In genomic region chrX:104696667-104697066, GRCh38 we compare ENCODE assay signal across 19 cellular contexts.
DNase-seq lines count a peak whose midpoint lies in the region; ATAC-seq, FAIRE-seq and TF ChIP-seq lines count a peak whose summit lies in the region.
"Had no signal": no experiment of that assay in that cellular context is flagged by ENCODE, and none has a peak within 500 bp of the region (broad histone marks: within the 10 kb centered on the region; RNA-seq: fewer than 3 reads in every experiment).

No MANE protein-coding gene starts in this region.

- BruUV-seq in HepG2 (replicated peaks; lab: Mats Ljungman, UMichigan): no TSS peak

- CTCF ChIA-PET in HepG2 (lab: Yijun Ruan, JAX; ENCODE audit: low intra/inter-chr PET ratio, low total read pairs): no interaction called here

- DNase-seq in right lobe of liver: no peak
- DNase-seq in HepG2 (ENCODE audit: low spot score): no peak
- peak; percentile 24 for DNase-seq in left kidney (ENCODE audit: low read depth, low spot score)
- DNase-seq in renal cortical epithelial cell (ENCODE audit: low read depth): peak; percentile 3
- no peak for DNase-seq in NCI-H1105 treated with DMSO at 0.1 percent for 48 hours (lab: John Stamatoyannopoulos, UW)
- DNase-seq: C1 segment of cervical spinal cord; CD4-positive, alpha-beta memory T cell; COR-L47; DMS153; DND-41; GOT3; HFFc6 had no signal

- H3K9me3 ChIP-seq in right lobe of liver: no peaks in the 10 kb centered on the region
- no peaks in the 10 kb centered on the region for H3K9me3 ChIP-seq in HepG2 (ENCODE audit: low read length)
- H3K9me3 ChIP-seq: HAP-1 had no signal

- no peak overlapping the region for H3K4me2 ChIP-seq in HepG2 (ENCODE audit: low read depth, low read length)

- H4K20me1 ChIP-seq in HepG2 (ENCODE audit: insufficient read depth, low read length): no peaks in the 10 kb centered on the region

- H3K79me2 ChIP-seq in HepG2 (ENCODE audit: insufficient read depth, low read length): no peaks in the 10 kb centered on the region

- no peak for TF ChIP-seq POLR2A in right lobe of liver (IDR thresholded peaks at IDR 0.05)
- no peak for TF ChIP-seq POLR2A in HepG2 (IDR thresholded peaks at IDR 0.05; ENCODE audit: insufficient read depth in 1 of 2, low read depth in 2 of 2, low read length in 2 of 2)

- in situ Hi-C loops in HepG2 (cut with HindIII; ENCODE audit: extremely low pct_ligation_motif_present, low pct_unique_long_range_greater_than_20kb): no loop called here

- TF ChIP-seq EP300 in HepG2 (IDR thresholded peaks at IDR 0.05; ENCODE audit: low read depth in 2 of 2, low read length in 2 of 2): no peak
- TF ChIP-seq EP300 in HepG2 (CRISPR knock-in tag; IDR thresholded peaks at IDR 0.05; ENCODE audit: borderline replicate concordance): no peak

- POLR2A ChIA-PET in HepG2 (lab: Yijun Ruan, JAX): no interaction called here

- H3K36me3 ChIP-seq in right lobe of liver (no peaks in the 10 kb centered on the region), HepG2 (replicated peaks in 1 of 2; ENCODE audit: control insufficient read depth in 1 of 2, insufficient read depth in 2 of 2, low read length in 2 of 2) (no peaks in the 10 kb centered on the region)
- H3K36me3 ChIP-seq: HAP-1 had no signal

- no peak overlapping the region for H3K4me3 ChIP-seq in right lobe of liver
- H3K4me3 ChIP-seq in HepG2 (replicated peaks in 1 of 3; ENCODE audit: insufficient read depth in 1 of 3, low read depth in 2 of 3, low read length in 3 of 3): no peak overlapping the region
- H3K4me3 ChIP-seq: HAP-1 had no signal

- FAIRE-seq in HepG2 (lab: Jason Lieb, UNC): no peak
- FAIRE-seq: A204.1, G401.6, GM12892, H54 had no signal

- H3K4me1 ChIP-seq in right lobe of liver: no peaks in the 10 kb centered on the region
- no peaks in the 10 kb centered on the region for H3K4me1 ChIP-seq in HepG2 (ENCODE audit: insufficient read depth, low read length)
- H3K4me1 ChIP-seq: HAP-1 had no signal

- no peak for TF ChIP-seq CTCF in right lobe of liver (IDR thresholded peaks at IDR 0.05)
- no peak for TF ChIP-seq CTCF in HepG2 (CRISPR knock-in tag; IDR thresholded peaks at IDR 0.05)

- H3K27ac ChIP-seq in right lobe of liver (no peak overlapping the region), HepG2 (ENCODE audit: extremely low read length, insufficient read depth, low read length) (no peak overlapping the region)
- H3K27ac ChIP-seq: 22Rv1 had no signal

- H3K27me3 ChIP-seq in right lobe of liver: no peaks in the 10 kb centered on the region
- no peaks in the 10 kb centered on the region for H3K27me3 ChIP-seq in HepG2 (ENCODE audit: control insufficient read depth in 1 of 2, insufficient read depth in 2 of 2, low read length in 2 of 2)

- intact Hi-C loops in right lobe of liver (cut with DNase I): no loop called here
- intact Hi-C loops in HepG2 (cut with micrococcal nuclease; ENCODE audit: unreplicated experiment): no loop called here

- H3K9ac ChIP-seq in HepG2 (ENCODE audit: insufficient read depth, low read depth, low read length): no peak overlapping the region

- TF ChIP-seq RAD21 in HepG2 (CRISPR knock-in tag; IDR thresholded peaks at IDR 0.05): no peak

- peak; percentile 33 to 51 (median 46) for ATAC-seq in right lobe of liver
- ATAC-seq in HepG2: no peak
- ATAC-seq in HG02852 (IDR thresholded peaks at IDR 0.05; ENCODE audit: unreplicated experiment): no peak

- no peak overlapping the region for H2AFZ ChIP-seq in HepG2 (ENCODE audit: low read length)

- WGBS in right lobe of liver (ENCODE audit: insufficient coverage, low coverage, low lambda C conversion rate, missing lambda C conversion rate): 0% methylated on average over 1 of the region's 1 CpG
- 0% methylated on average over 1 of the region's 1 CpG for WGBS in HepG2 (ENCODE audit: low lambda C conversion rate)

TF ChIP-seq in HepG2, 621 proteins besides CTCF, POLR2A, EP300 and RAD21:
- no peak for TF ChIP-seq NR2F6 (IDR thresholded peaks at IDR 0.05)
- TF ChIP-seq NR2F6 (CRISPR knock-in tag; IDR thresholded peaks at IDR 0.05): no peak
- no peak for TF ChIP-seq ESRRA (CRISPR knock-in tag; IDR thresholded peaks at IDR 0.05; ENCODE audit: low read depth)
- TF ChIP-seq DPF2 (CRISPR knock-in tag; IDR thresholded peaks at IDR 0.05; ENCODE audit: borderline replicate concordance, low read depth): no peak
- TF ChIP-seq NFKB2 (CRISPR knock-in tag; IDR thresholded peaks at IDR 0.05; ENCODE audit: borderline replicate concordance): no peak
- TF ChIP-seq, protein P1, sequence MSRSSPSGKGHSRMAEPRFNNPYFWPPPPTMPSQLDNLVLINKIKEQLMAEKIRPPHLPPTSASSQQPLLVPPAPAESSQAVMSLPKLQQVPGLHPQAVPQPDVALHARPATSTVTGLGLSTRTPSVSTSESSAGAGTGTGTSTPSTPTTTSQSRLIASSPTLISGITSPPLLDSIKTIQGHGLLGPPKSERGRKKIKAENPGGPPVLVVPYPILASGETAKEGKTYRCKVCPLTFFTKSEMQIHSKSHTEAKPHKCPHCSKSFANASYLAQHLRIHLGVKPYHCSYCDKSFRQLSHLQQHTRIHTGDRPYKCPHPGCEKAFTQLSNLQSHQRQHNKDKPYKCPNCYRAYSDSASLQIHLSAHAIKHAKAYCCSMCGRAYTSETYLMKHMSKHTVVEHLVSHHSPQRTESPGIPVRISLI (CRISPR knock-in tag; IDR thresholded peaks at IDR 0.05; ENCODE audit: borderline replicate concordance): no peak
- TF ChIP-seq CHD4 (IDR thresholded peaks at IDR 0.05; ENCODE audit: borderline replicate concordance, low read length): no peak
- TF ChIP-seq, protein P2, sequence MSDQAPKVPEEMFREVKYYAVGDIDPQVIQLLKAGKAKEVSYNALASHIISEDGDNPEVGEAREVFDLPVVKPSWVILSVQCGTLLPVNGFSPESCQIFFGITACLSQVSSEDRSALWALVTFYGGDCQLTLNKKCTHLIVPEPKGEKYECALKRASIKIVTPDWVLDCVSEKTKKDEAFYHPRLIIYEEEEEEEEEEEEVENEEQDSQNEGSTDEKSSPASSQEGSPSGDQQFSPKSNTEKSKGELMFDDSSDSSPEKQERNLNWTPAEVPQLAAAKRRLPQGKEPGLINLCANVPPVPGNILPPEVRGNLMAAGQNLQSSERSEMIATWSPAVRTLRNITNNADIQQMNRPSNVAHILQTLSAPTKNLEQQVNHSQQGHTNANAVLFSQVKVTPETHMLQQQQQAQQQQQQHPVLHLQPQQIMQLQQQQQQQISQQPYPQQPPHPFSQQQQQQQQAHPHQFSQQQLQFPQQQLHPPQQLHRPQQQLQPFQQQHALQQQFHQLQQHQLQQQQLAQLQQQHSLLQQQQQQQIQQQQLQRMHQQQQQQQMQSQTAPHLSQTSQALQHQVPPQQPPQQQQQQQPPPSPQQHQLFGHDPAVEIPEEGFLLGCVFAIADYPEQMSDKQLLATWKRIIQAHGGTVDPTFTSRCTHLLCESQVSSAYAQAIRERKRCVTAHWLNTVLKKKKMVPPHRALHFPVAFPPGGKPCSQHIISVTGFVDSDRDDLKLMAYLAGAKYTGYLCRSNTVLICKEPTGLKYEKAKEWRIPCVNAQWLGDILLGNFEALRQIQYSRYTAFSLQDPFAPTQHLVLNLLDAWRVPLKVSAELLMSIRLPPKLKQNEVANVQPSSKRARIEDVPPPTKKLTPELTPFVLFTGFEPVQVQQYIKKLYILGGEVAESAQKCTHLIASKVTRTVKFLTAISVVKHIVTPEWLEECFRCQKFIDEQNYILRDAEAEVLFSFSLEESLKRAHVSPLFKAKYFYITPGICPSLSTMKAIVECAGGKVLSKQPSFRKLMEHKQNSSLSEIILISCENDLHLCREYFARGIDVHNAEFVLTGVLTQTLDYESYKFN (CRISPR knock-in tag; conservative IDR thresholded peaks at IDR 0.05): no peak
- no peak for TF ChIP-seq HOXA9 (CRISPR knock-in tag; IDR thresholded peaks at IDR 0.05; ENCODE audit: borderline replicate concordance)
- TF ChIP-seq STAG1 (CRISPR knock-in tag; IDR thresholded peaks at IDR 0.05): no peak
- TF ChIP-seq PHF21A (CRISPR knock-in tag; IDR thresholded peaks at IDR 0.05): no peak
- TF ChIP-seq ELK4 (CRISPR knock-in tag; IDR thresholded peaks at IDR 0.05; ENCODE audit: borderline replicate concordance): no peak
- TF ChIP-seq SIN3A (IDR thresholded peaks at IDR 0.05; ENCODE audit: borderline replicate concordance, low read depth, low read length): no peak
- no peak for TF ChIP-seq ZNF773 (CRISPR knock-in tag; IDR thresholded peaks at IDR 0.05; ENCODE audit: borderline replicate concordance)
- TF ChIP-seq NBN (conservative IDR thresholded peaks at IDR 0.05): no peak
- TF ChIP-seq NR2C2 (CRISPR knock-in tag; IDR thresholded peaks at IDR 0.05; ENCODE audit: borderline replicate concordance): no peak
- TF ChIP-seq ZNF614 (CRISPR knock-in tag; IDR thresholded peaks at IDR 0.05; ENCODE audit: borderline replicate concordance): no peak
- no peak for TF ChIP-seq KDM2A (CRISPR knock-in tag; IDR thresholded peaks at IDR 0.05; ENCODE audit: borderline replicate concordance, low read depth)
- TF ChIP-seq ZSCAN9 (CRISPR knock-in tag; IDR thresholded peaks at IDR 0.05; ENCODE audit: borderline replicate concordance): no peak
- TF ChIP-seq, protein P3, sequence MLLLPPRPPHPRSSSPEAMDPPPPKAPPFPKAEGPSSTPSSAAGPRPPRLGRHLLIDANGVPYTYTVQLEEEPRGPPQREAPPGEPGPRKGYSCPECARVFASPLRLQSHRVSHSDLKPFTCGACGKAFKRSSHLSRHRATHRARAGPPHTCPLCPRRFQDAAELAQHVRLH (CRISPR knock-in tag; IDR thresholded peaks at IDR 0.05; ENCODE audit: borderline replicate concordance, low read depth): no peak
- no peak for TF ChIP-seq MIXL1 (CRISPR knock-in tag; IDR thresholded peaks at IDR 0.05)

Comparison
In these comparisons a context has a peak if more than half of its experiments do, and no peak if none do; other contexts are left out.
1. ATAC-seq: peak in right lobe of liver (4 of 4); none in HepG2 (single experiment) and HG02852 (single experiment).
2. DNase-seq: peak in left kidney (single experiment) and renal cortical epithelial cell (single experiment); none in right lobe of liver (0 of 3), HepG2 (single experiment) and NCI-H1105 treated with DMSO at 0.1 percent for 48 hours (single experiment).